9 cellular contexts compared by ENCODE assay signal in genomic region chr6:25224237-25224636, GRCh38. TPM values are rescaled to one million over a fixed set of nuclear protein-coding genes. Genes with fewer than 3 reads are reported as not detected.
A peak's percentile ranks its signal among the peaks of the same experiment; 100 is the strongest.
DNase-seq lines count a peak whose midpoint lies in the region; ATAC-seq and TF ChIP-seq lines count a peak whose summit lies in the region.
"Had no signal": no experiment of that assay in that cellular context is flagged by ENCODE, and none has a peak within 500 bp of the region (broad histone marks: within the 10 kb centered on the region; RNA-seq: fewer than 3 reads in every experiment).

No MANE protein-coding gene starts in this region.

- TF ChIP-seq CTCF in KMS-11 (conservative IDR thresholded peaks at IDR 0.05; ENCODE audit: low read depth, low read length), result no peak
- no peak for TF ChIP-seq CTCF in mucosa of descending colon (IDR thresholded peaks at IDR 0.05)

- H3K27me3 ChIP-seq in KMS-11 (ENCODE audit: insufficient read depth, low read depth), result no peaks in the 10 kb centered on the region
- no peaks in the 10 kb centered on the region for H3K27me3 ChIP-seq in neuronal stem cell (ENCODE audit: control insufficient read depth in 3 of 3, insufficient read depth in 3 of 3, low read depth in 1 of 3, low read length in 3 of 3)

- no peak overlapping the region for H2AK5ac ChIP-seq in neuronal stem cell (ENCODE audit: low read depth, low read length)

- no peaks in the 10 kb centered on the region for H3K36me3 ChIP-seq in KMS-11 (ENCODE audit: insufficient read depth)
- no peaks in the 10 kb centered on the region for H3K36me3 ChIP-seq in neuronal stem cell (replicated peaks in 1 of 2; ENCODE audit: control insufficient read depth in 2 of 2, insufficient read depth in 2 of 2, low read length in 2 of 2)
- no peaks in the 10 kb centered on the region for H3K36me3 ChIP-seq in mucosa of descending colon (ENCODE audit: low read depth)

- peaks cover 13% of the 10 kb centered on the region for H3K4me1 Mint-ChIP-seq in activated naive CD4-positive, alpha-beta T cell treated with anti-CD3 and anti-CD28 coated beads, Interleukin-2, amount 10 ng/mL, durations not matched to agents 7 days and 5 days
- peaks cover 10% of the 10 kb centered on the region for H3K4me1 Mint-ChIP-seq in activated naive CD8-positive, alpha-beta T cell treated with anti-CD3 and anti-CD28 coated beads for 36 hours

- no peaks in the 10 kb centered on the region for H3K79me2 ChIP-seq in KMS-11 (ENCODE audit: insufficient read depth, low read depth)

- H3K4me3 Mint-ChIP-seq in activated naive CD4-positive, alpha-beta T cell treated with anti-CD3 and anti-CD28 coated beads, Interleukin-2, amount 10 ng/mL, durations not matched to agents 7 days and 5 days, result peak overlapping the region; percentile 16
- peak overlapping the region; percentile 60 for H3K4me3 Mint-ChIP-seq in activated naive CD8-positive, alpha-beta T cell treated with anti-CD3 and anti-CD28 coated beads for 36 hours

- no peak overlapping the region for H2BK120ac ChIP-seq in neuronal stem cell (ENCODE audit: low read depth, low read length)

- no peak overlapping the region for H3K14ac ChIP-seq in neuronal stem cell (ENCODE audit: low read length)

- peaks cover 6% of the 10 kb centered on the region for H3K27me3 Mint-ChIP-seq in activated naive CD4-positive, alpha-beta T cell treated with anti-CD3 and anti-CD28 coated beads, Interleukin-2, amount 10 ng/mL, durations not matched to agents 7 days and 5 days
- H3K27me3 Mint-ChIP-seq in activated naive CD8-positive, alpha-beta T cell treated with anti-CD3 and anti-CD28 coated beads for 36 hours, result peaks cover 5% of the 10 kb centered on the region

- no peak overlapping the region for H4K8ac ChIP-seq in neuronal stem cell (ENCODE audit: low read depth, low read length)

- H2AFZ ChIP-seq in KMS-11 (ENCODE audit: low read depth) (peak overlapping the region; percentile 60; the same call in 1 of the 2 replicates), neuronal stem cell (ENCODE audit: low read length) (peak overlapping the region; percentile 14)

- H2BK15ac ChIP-seq in neuronal stem cell (ENCODE audit: low read length), result no peak overlapping the region

- H3K4me2 ChIP-seq in KMS-11 (peak overlapping the region; percentile 54; the same call in 1 of the 2 replicates), neuronal stem cell (ENCODE audit: insufficient read depth, low read length, poor library complexity, severe bottlenecking) (no peak overlapping the region)

- no peak overlapping the region for H3K4ac ChIP-seq in neuronal stem cell (ENCODE audit: low read length)

- peaks cover 9% of the 10 kb centered on the region for H3K4me1 ChIP-seq in KMS-11 (ENCODE audit: low read depth, poor library complexity, severe bottlenecking)
- H3K4me1 ChIP-seq in neuronal stem cell (ENCODE audit: control insufficient read depth in 2 of 2, insufficient read depth in 1 of 2, low read depth in 1 of 2, low read length in 2 of 2), result peaks cover 1 to 17% of the 10 kb centered on the region in 2 donors
- H3K4me1 ChIP-seq in mucosa of descending colon (ENCODE audit: low read depth), result peaks cover 4% of the 10 kb centered on the region

- WGBS in neuronal stem cell (ENCODE audit: extremely low coverage in 2 of 2, insufficient read length in 2 of 2, insufficient replicate concordance in 1 of 2), 2 donors, result no CpG with 5 or more reads among the region's 4 CpGs

- DNase-seq in activated naive CD4-positive, alpha-beta T cell treated with anti-CD3 and anti-CD28 coated beads, Interleukin-2, amount 10 ng/mL, durations not matched to agents 7 days and 5 days, result no peak
- no peak for DNase-seq in activated naive CD4-positive, alpha-beta T cell treated with Interleukin-2 at 50 U/mL for 16 hours
- DNase-seq in activated naive CD8-positive, alpha-beta T cell treated with anti-CD3 and anti-CD28 coated beads for 36 hours, result no peak
- DNase-seq in neuronal stem cell (ENCODE audit: low spot score), result no peak
- no peak for DNase-seq in mucosa of descending colon
- no peak for DNase-seq in NCI-H1436 treated with DMSO at 0.1 percent for 48 hours (lab: John Stamatoyannopoulos, UW)
- no peak for DNase-seq in COR-L47 (lab: John Stamatoyannopoulos, UW)
- DNase-seq: activated B cell treated with CpG ODN at 0.5 μM for 24 hours had no signal

- CTCF ChIA-PET in activated naive CD4-positive, alpha-beta T cell treated with anti-CD3 and anti-CD28 coated beads, Interleukin-2, amount 10 ng/mL, durations not matched to agents 7 days and 5 days (lab: Charles Lee), result interaction anchor here (1.0 to 2.7 kb wide), 15 partner anchors 11 to 494 kb away, joined by 3 to 23 read pairs (median 6); partner anchors contain the start of gene CARMIL1

- no peak overlapping the region for H3K18ac ChIP-seq in neuronal stem cell (ENCODE audit: low read length)

- no peak overlapping the region for H3K27ac ChIP-seq in KMS-11
- no peak overlapping the region for H3K27ac ChIP-seq in neuronal stem cell (replicated peaks; ENCODE audit: low read length)

- no peak overlapping the region for H2BK12ac ChIP-seq in neuronal stem cell (ENCODE audit: low read length)

- no peak overlapping the region for H4K91ac ChIP-seq in neuronal stem cell (ENCODE audit: low read depth, low read length, poor library complexity)

- intact Hi-C loops in mucosa of descending colon (cut with DNase I, micrococcal nuclease), result no loop called here

- H3K4me3 ChIP-seq in KMS-11 (IDR thresholded peaks at IDR 0.05; ENCODE audit: insufficient read depth, low read depth, low read length), result no peak overlapping the region
- H3K4me3 ChIP-seq in neuronal stem cell (ENCODE audit: low read length in 2 of 2), result no peak overlapping the region
- H3K4me3 ChIP-seq in mucosa of descending colon, result no peak overlapping the region

- no peaks in the 10 kb centered on the region for H3K36me3 Mint-ChIP-seq in activated naive CD4-positive, alpha-beta T cell treated with anti-CD3 and anti-CD28 coated beads, Interleukin-2, amount 10 ng/mL, durations not matched to agents 7 days and 5 days
- no peaks in the 10 kb centered on the region for H3K36me3 Mint-ChIP-seq in activated naive CD8-positive, alpha-beta T cell treated with anti-CD3 and anti-CD28 coated beads for 36 hours

- no peaks in the 10 kb centered on the region for H3K9me3 Mint-ChIP-seq in activated naive CD4-positive, alpha-beta T cell treated with anti-CD3 and anti-CD28 coated beads, Interleukin-2, amount 10 ng/mL, durations not matched to agents 7 days and 5 days
- no peaks in the 10 kb centered on the region for H3K9me3 Mint-ChIP-seq in activated naive CD8-positive, alpha-beta T cell treated with anti-CD3 and anti-CD28 coated beads for 36 hours
- H3K9me3 Mint-ChIP-seq: activated B cell treated with CpG ODN at 0.5 μM for 24 hours had no signal

- no peaks in the 10 kb centered on the region for H3K79me1 ChIP-seq in neuronal stem cell (ENCODE audit: low read depth, low read length)

- H3K27ac Mint-ChIP-seq in activated naive CD4-positive, alpha-beta T cell treated with anti-CD3 and anti-CD28 coated beads, Interleukin-2, amount 10 ng/mL, durations not matched to agents 7 days and 5 days, result no peak overlapping the region
- H3K27ac Mint-ChIP-seq in activated naive CD8-positive, alpha-beta T cell treated with anti-CD3 and anti-CD28 coated beads for 36 hours, result no peak overlapping the region
- H3K27ac Mint-ChIP-seq: activated B cell treated with CpG ODN at 0.5 μM for 24 hours had no signal

- no peaks in the 10 kb centered on the region for H3K9me3 ChIP-seq in neuronal stem cell (replicated peaks in 1 of 2; ENCODE audit: control insufficient read depth in 2 of 2, insufficient read depth in 1 of 2, low read depth in 1 of 2, low read length in 2 of 2)
- no peaks in the 10 kb centered on the region for H3K9me3 ChIP-seq in mucosa of descending colon

- ATAC-seq in mucosa of descending colon, result no peak

- no peaks in the 10 kb centered on the region for H4K20me1 ChIP-seq in KMS-11 (ENCODE audit: insufficient read depth)

- no peak overlapping the region for H3K23ac ChIP-seq in neuronal stem cell (ENCODE audit: low read depth, low read length, poor library complexity)

- no peak overlapping the region for H2BK5ac ChIP-seq in neuronal stem cell (ENCODE audit: low read length)

- H3K9ac ChIP-seq in KMS-11 (no peak overlapping the region), neuronal stem cell (ENCODE audit: low read depth, low read length, poor library complexity) (no peak overlapping the region)

RNA-seq across cellular contexts. Expression of gene CARMIL1, which starts 54.9 kb away (rescaled TPM):
- 1 to 10 TPM; 7.1 to 8.1 TPM for total RNA-seq in activated naive CD8-positive, alpha-beta T cell treated with anti-CD3 and anti-CD28 coated beads for 36 hours
- 4.4 TPM for polyA plus RNA-seq in neuronal stem cell (2013, experiment 1 of 2)
- polyA plus RNA-seq in neuronal stem cell (2013, experiment 2 of 2), result 4.0 TPM
- 10 to 100 TPM; 21.8 to 61.0 (median 44.8) TPM for total RNA-seq in mucosa of descending colon
